Comparison of ENCODE assay signal across 1 cellular context in the genomic region with DNA sequence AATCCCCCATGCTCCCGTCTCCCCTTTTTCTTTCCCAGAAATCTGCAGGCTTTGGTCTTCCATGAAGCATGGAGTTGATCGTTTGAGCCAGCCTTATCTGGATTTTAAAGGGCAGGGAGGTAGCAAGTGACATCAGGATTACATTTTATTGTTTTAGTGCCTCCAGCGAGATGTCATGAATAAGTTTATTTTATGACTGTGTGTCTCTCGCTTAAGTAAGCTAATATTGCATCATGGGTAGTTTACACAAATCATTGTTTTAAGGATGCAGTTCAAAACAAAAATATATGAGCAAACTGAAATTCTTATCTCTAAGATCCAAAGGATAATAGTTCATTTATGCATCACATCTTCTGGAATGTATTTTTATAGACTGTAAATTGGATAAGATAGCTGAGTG.
TF ChIP-seq lines count a peak whose summit lies in the region.

No MANE protein-coding gene starts in this region.

TF ChIP-seq in HepG2, 621 proteins besides CTCF, POLR2A, EP300 and RAD21:
- TF ChIP-seq, protein P1, sequence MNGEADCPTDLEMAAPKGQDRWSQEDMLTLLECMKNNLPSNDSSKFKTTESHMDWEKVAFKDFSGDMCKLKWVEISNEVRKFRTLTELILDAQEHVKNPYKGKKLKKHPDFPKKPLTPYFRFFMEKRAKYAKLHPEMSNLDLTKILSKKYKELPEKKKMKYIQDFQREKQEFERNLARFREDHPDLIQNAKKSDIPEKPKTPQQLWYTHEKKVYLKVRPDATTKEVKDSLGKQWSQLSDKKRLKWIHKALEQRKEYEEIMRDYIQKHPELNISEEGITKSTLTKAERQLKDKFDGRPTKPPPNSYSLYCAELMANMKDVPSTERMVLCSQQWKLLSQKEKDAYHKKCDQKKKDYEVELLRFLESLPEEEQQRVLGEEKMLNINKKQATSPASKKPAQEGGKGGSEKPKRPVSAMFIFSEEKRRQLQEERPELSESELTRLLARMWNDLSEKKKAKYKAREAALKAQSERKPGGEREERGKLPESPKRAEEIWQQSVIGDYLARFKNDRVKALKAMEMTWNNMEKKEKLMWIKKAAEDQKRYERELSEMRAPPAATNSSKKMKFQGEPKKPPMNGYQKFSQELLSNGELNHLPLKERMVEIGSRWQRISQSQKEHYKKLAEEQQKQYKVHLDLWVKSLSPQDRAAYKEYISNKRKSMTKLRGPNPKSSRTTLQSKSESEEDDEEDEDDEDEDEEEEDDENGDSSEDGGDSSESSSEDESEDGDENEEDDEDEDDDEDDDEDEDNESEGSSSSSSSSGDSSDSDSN (CRISPR knock-in tag; IDR thresholded peaks at IDR 0.05): no peak
- TF ChIP-seq MAFK (conservative IDR thresholded peaks at IDR 0.05 in 1 of 2, IDR thresholded peaks at IDR 0.05 in 1 of 2; ENCODE audit: low read length in 2 of 2) (no peak), ATF7 (IDR thresholded peaks at IDR 0.05) (0 out of 2 replicates have a peak, but pooled peaks have one; percentile 8), ATF7 (CRISPR knock-in tag; IDR thresholded peaks at IDR 0.05) (no peak), CEBPB (IDR thresholded peaks at IDR 0.05; ENCODE audit: borderline replicate concordance, low read depth, low read length) (peak; percentile 11; the same call in 1 of the 2 replicates)
